8 cellular contexts compared by ENCODE assay signal in the genomic region with DNA sequence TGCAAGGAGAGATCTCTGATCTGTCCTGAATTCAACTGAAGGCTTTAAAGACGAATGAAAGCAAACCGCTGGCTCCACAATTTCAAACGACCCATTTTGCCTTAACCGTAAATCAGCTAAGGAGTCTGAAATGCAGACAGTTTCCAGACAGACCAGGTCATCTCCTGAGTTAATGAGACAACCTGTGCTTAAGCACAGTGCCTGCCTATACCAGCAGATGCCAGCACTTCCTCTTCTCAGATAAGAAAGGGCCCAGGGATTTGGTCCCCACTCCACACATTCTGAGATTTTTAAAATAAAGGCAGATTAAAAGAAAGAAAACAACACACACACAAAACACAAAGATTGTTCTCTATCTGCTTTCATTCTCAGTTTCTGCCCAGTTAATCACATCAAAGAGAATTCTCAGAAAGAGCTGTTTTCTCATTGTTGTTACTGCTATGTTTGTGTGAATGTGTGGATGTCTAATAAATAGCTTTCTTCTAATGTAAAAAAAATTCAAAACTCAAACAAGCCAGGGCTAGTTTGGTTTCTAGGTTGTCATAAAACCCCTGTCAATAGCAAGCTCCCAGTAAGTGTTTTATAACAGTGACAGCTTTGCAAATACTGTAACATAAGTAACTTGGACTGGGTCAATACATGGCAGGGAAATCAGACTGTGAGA.
DNase-seq lines count a peak whose midpoint lies in the region; ATAC-seq and TF ChIP-seq lines count a peak whose summit lies in the region.

No MANE protein-coding gene starts in this region.

- no peak overlapping the region for H3K4me3 Mint-ChIP-seq in type B pancreatic cell

- H3K27ac Mint-ChIP-seq in type B pancreatic cell, result no peak overlapping the region

- ATAC-seq in GM18858 (IDR thresholded peaks at IDR 0.05; ENCODE audit: unreplicated experiment), result peak; percentile 41
- ATAC-seq in GM18870 (IDR thresholded peaks at IDR 0.05; ENCODE audit: unreplicated experiment), result no peak

- POLR2A ChIA-PET in AG04449 (lab: Yijun Ruan, JAX), result no interaction called here

- CTCF ChIA-PET in AG04449 (lab: Yijun Ruan, JAX), result interaction anchor here (0.9 to 2.2 kb wide), 6 partner anchors 20 to 1164 kb away, joined by 3 to 8 read pairs (median 4); no protein-coding TSS in a partner anchor

- intact Hi-C loops in tibial artery (cut with DNase I; ENCODE audit: low total_unique reads), result no loop called here

- H3K4me1 ChIP-seq in tibial artery, result no peaks in the 10 kb centered on the region

- no peak overlapping the region for H3K4me3 ChIP-seq in AG04449 (ENCODE audit: low read depth, low read length)
- no peak overlapping the region for H3K4me3 ChIP-seq in epithelial cell of esophagus (ENCODE audit: low read length)
- H3K4me3 ChIP-seq in tibial artery, result no peak overlapping the region
- no peak overlapping the region for H3K4me3 ChIP-seq in coronary artery

- H3K27ac ChIP-seq in tibial artery, result no peak overlapping the region
- H3K27ac ChIP-seq in coronary artery, result no peak overlapping the region

- DNase-seq in AG04449 (ENCODE audit: low read depth, low spot score) (no peak), NCI-H146 treated with DMSO at 0.1 percent for 48 hours (lab: John Stamatoyannopoulos, UW; ENCODE audit: unreplicated experiment) (peak; percentile 33), epithelial cell of esophagus (ENCODE audit: low read depth) (peak; percentile 67), type B pancreatic cell (ENCODE audit: extremely low spot score, unreplicated experiment) (no peak), tibial artery (no peak), coronary artery (ENCODE audit: low spot score) (no peak)

- no peaks in the 10 kb centered on the region for H3K27me3 ChIP-seq in tibial artery

- TF ChIP-seq CTCF in AG04449 (IDR thresholded peaks at IDR 0.05; ENCODE audit: insufficient read depth, low read length, missing control alignments), result peak; percentile 40
- peak; percentile 86 for TF ChIP-seq CTCF in epithelial cell of esophagus (IDR thresholded peaks at IDR 0.05; ENCODE audit: insufficient read depth, low read depth, low read length, missing control alignments)
- peak; percentile 65 for TF ChIP-seq CTCF in type B pancreatic cell (conservative IDR thresholded peaks at IDR 0.05)
- no peak for TF ChIP-seq CTCF in tibial artery (IDR thresholded peaks at IDR 0.05)
- TF ChIP-seq CTCF in coronary artery (IDR thresholded peaks at IDR 0.05), result no peak

- H3K36me3 ChIP-seq in tibial artery, result no peaks in the 10 kb centered on the region

- peaks cover 6% of the 10 kb centered on the region for H3K27me3 Mint-ChIP-seq in type B pancreatic cell

- H3K4me1 Mint-ChIP-seq in type B pancreatic cell (ENCODE audit: unreplicated experiment), result peaks cover 16% of the 10 kb centered on the region

- peaks cover 5% of the 10 kb centered on the region for H3K9me3 Mint-ChIP-seq in type B pancreatic cell

- no peaks in the 10 kb centered on the region for H3K36me3 Mint-ChIP-seq in type B pancreatic cell

- H3K9me3 ChIP-seq in tibial artery, result no peaks in the 10 kb centered on the region

Comparison
In these comparisons a context has a peak if more than half of its experiments do, and no peak if none do; other contexts are left out.
1. DNase-seq: peak in NCI-H146 treated with DMSO at 0.1 percent for 48 hours (single experiment) and epithelial cell of esophagus (single experiment); none in AG04449 (single experiment), type B pancreatic cell (single experiment), tibial artery (0 of 2) and coronary artery (single experiment).
2. CTCF ChIP-seq: peak in AG04449 (single experiment), epithelial cell of esophagus (single experiment) and type B pancreatic cell (single experiment); none in tibial artery (0 of 2) and coronary artery (single experiment).